In genomic region chr11:83480251-83480650, GRCh38 we compare ENCODE assay signal across 1 cellular context.
TF ChIP-seq lines count a peak whose summit lies in the region.

No MANE protein-coding gene starts in this region.

TF ChIP-seq in GM23338, 12 proteins besides CTCF, POLR2A, EP300 and RAD21 (continued from another document):
- TF ChIP-seq ZNF462 (CRISPR knock-in tag; IDR thresholded peaks at IDR 0.05): no peak
- TF ChIP-seq EZH2 (IDR thresholded peaks at IDR 0.05; ENCODE audit: low read depth, unreplicated experiment): no peak
- TF ChIP-seq JUNB (IDR thresholded peaks at IDR 0.05; ENCODE audit: unreplicated experiment): no peak
